Comparison of ENCODE assay signal across 17 cellular contexts in the genomic region with DNA sequence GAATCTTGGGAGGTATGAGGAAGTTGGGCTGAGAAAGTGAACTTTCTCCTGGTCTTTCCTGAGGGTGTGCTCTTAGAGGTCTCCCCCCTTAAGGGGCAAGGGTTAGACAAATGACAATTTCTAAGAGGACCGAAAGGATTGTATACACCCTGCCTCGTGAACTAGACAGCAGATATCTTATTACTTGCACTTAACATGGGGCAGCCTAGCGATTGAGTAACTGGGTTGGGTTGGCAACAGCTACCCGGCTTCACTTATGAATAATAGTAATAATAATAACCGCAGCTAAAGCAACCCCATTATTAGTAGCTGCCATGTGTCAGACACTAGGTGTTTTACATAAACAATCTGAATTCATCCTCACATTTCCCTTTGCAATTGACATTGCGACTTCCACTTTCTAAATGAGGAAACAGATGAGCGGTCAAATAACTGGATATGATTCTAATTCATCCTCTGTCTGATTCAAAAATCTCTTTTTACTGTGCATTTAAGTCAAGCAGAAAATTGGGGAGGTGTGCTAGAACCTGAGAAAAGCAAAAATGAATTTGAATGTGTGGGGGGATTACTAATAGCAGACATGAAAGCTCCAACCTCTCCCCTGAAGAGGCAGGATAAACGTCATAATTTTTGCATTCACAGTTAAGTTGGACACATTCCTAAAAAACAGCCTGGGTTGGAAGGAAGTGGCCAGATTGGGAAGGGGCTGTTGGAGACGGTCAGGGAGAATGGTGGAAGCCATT. TPM values are rescaled to one million over a fixed set of nuclear protein-coding genes. Genes with fewer than 3 reads are reported as not detected.
DNase-seq lines count a peak whose midpoint lies in the region; ATAC-seq, FAIRE-seq and TF ChIP-seq lines count a peak whose summit lies in the region.
"Had no signal": no experiment of that assay in that cellular context is flagged by ENCODE, and none has a peak within 500 bp of the region (broad histone marks: within the 10 kb centered on the region; RNA-seq: fewer than 3 reads in every experiment).

No MANE protein-coding gene starts in this region.

- no peaks in the 10 kb centered on the region for H3K9me3 ChIP-seq in A549
- H3K9me3 ChIP-seq in OCI-LY3 (ENCODE audit: insufficient read depth, low read length): no peaks in the 10 kb centered on the region
- H3K9me3 ChIP-seq in mucosa of stomach (ENCODE audit: control insufficient read depth, low read length): no peaks in the 10 kb centered on the region
- H3K9me3 ChIP-seq: Peyer's patch, spleen had no signal

- H3K36me3 ChIP-seq in OCI-LY3 (replicated peaks; ENCODE audit: low read depth, low read length) (no peaks in the 10 kb centered on the region), mucosa of stomach (ENCODE audit: control insufficient read depth, insufficient read depth, low read length) (no peaks in the 10 kb centered on the region)

- no peak for TF ChIP-seq POLR2A in A549 (IDR thresholded peaks at IDR 0.05; ENCODE audit: low read length)

- H3K4me1 ChIP-seq in A549 (peaks cover 61% of the 10 kb centered on the region), OCI-LY3 (ENCODE audit: low read length) (peaks cover 17% of the 10 kb centered on the region), mucosa of stomach (ENCODE audit: control insufficient read depth, insufficient read depth, low read length) (peaks cover 25% of the 10 kb centered on the region)

- 82% methylated on average over 9 of the region's 9 CpGs for WGBS in A549 (ENCODE audit: missing lambda C conversion rate)

- CTCF ChIA-PET in A549 (lab: Yijun Ruan, JAX): interaction anchor here (1.0 to 16.5 kb wide), 17 partner anchors 10 to 958 kb away, joined by 3 to 189 read pairs (median 8); a partner anchor contains a TSS

- POLR2A ChIA-PET in A549 (lab: Yijun Ruan, JAX): no interaction called here

- H3K4me3 ChIP-seq in A549 (no peak overlapping the region), OCI-LY3 (ENCODE audit: low read length) (no peak overlapping the region), epithelial cell of esophagus (ENCODE audit: low read length) (no peak overlapping the region), mucosa of stomach (ENCODE audit: low read length) (no peak overlapping the region)
- H3K4me3 ChIP-seq: Peyer's patch, spleen had no signal

- TF ChIP-seq CTCF in A549 (IDR thresholded peaks at IDR 0.05) (no peak), OCI-LY3 (IDR thresholded peaks at IDR 0.05; ENCODE audit: low read depth, low read length) (no peak), epithelial cell of esophagus (IDR thresholded peaks at IDR 0.05; ENCODE audit: insufficient read depth, low read depth, low read length, missing control alignments) (no peak)

- H3K27me3 ChIP-seq in OCI-LY3 (ENCODE audit: low read depth, low read length): peaks cover 94% of the 10 kb centered on the region
- peaks cover 5% of the 10 kb centered on the region for H3K27me3 ChIP-seq in mucosa of stomach (ENCODE audit: control insufficient read depth, insufficient read depth, low read length)
- H3K27me3 ChIP-seq: Peyer's patch, spleen had no signal

- DNase-seq in A549 (ENCODE audit: low read depth in 1 of 2, low spot score in 1 of 2): no peak
- DNase-seq in epithelial cell of esophagus (ENCODE audit: low read depth): peak; percentile 51
- no peak for DNase-seq in NCI-H82 treated with DMSO at 0.1 percent for 48 hours (lab: John Stamatoyannopoulos, UW; ENCODE audit: unreplicated experiment)
- DNase-seq: activated CD4-positive, alpha-beta T cell treated with anti-CD3 and anti-CD28 coated beads for 4 hours; activated T-cell treated with anti-CD3 and anti-CD28 coated beads, Interleukin-2, amount 50 U/mL, for 72 hours; amniotic stem cell; NCI-H1436; NCI-H524; Peyer's patch; spleen had no signal

- no peak overlapping the region for H2AFZ ChIP-seq in OCI-LY3 (ENCODE audit: low read depth, low read length)

- H3K79me2 ChIP-seq in OCI-LY3 (ENCODE audit: low read length): no peaks in the 10 kb centered on the region

- H4K20me1 ChIP-seq in OCI-LY3 (ENCODE audit: insufficient read depth, low read length): no peaks in the 10 kb centered on the region

- FAIRE-seq in A549 (lab: Jason Lieb, UNC): no peak
- FAIRE-seq: frontal cortex had no signal

- H3K9ac ChIP-seq in OCI-LY3 (ENCODE audit: low read length): no peak overlapping the region
- peak overlapping the region; percentile 5 for H3K9ac ChIP-seq in mucosa of stomach (ENCODE audit: low read length)

- H3K27ac ChIP-seq in A549: peak overlapping the region; percentile 29 to 76; a peak in 4 of 6 replicates
- H3K27ac ChIP-seq in OCI-LY3 (ENCODE audit: low read length): no peak overlapping the region
- H3K27ac ChIP-seq: HL-60, spleen had no signal

- TF ChIP-seq EP300 in A549 (IDR thresholded peaks at IDR 0.05): no peak

- TF ChIP-seq RAD21 in A549 (conservative IDR thresholded peaks at IDR 0.05 in 1 of 2, IDR thresholded peaks at IDR 0.05 in 1 of 2): no peak

- peak overlapping the region; percentile 23; the same call in 2 of the 3 replicates for H3K4me2 ChIP-seq in A549
- H3K4me2 ChIP-seq in OCI-LY3 (ENCODE audit: low read length): peak overlapping the region; percentile 29

- ATAC-seq in A549 (no peak), GM19463 (IDR thresholded peaks at IDR 0.05; ENCODE audit: unreplicated experiment) (no peak), HG02938 (IDR thresholded peaks at IDR 0.05; ENCODE audit: unreplicated experiment) (no peak), GM19351 (IDR thresholded peaks at IDR 0.05; ENCODE audit: unreplicated experiment) (no peak)

TF ChIP-seq in A549, 52 proteins besides CTCF, POLR2A, EP300 and RAD21:
- no peak for TF ChIP-seq HDAC2 (IDR thresholded peaks at IDR 0.05)
- TF ChIP-seq RFX5 (IDR thresholded peaks at IDR 0.05): no peak
- no peak for TF ChIP-seq CBX2 (IDR thresholded peaks at IDR 0.05; ENCODE audit: borderline replicate concordance, low read depth)
- no peak for TF ChIP-seq ZNF302 (CRISPR knock-in tag; IDR thresholded peaks at IDR 0.05)
- TF ChIP-seq KDM5A (IDR thresholded peaks at IDR 0.05): no peak
- no peak for TF ChIP-seq JUN (IDR thresholded peaks at IDR 0.05)
- no peak for TF ChIP-seq NFE2L2 (conservative IDR thresholded peaks at IDR 0.05; ENCODE audit: low read length)
- TF ChIP-seq RARB (CRISPR knock-in tag; IDR thresholded peaks at IDR 0.05): no peak
- no peak for TF ChIP-seq POLR2AphosphoS2 (conservative IDR thresholded peaks at IDR 0.05; ENCODE audit: low read length)
- TF ChIP-seq, protein P1, sequence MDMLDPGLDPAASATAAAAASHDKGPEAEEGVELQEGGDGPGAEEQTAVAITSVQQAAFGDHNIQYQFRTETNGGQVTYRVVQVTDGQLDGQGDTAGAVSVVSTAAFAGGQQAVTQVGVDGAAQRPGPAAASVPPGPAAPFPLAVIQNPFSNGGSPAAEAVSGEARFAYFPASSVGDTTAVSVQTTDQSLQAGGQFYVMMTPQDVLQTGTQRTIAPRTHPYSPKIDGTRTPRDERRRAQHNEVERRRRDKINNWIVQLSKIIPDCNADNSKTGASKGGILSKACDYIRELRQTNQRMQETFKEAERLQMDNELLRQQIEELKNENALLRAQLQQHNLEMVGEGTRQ (IDR thresholded peaks at IDR 0.05): no peak
- no peak for TF ChIP-seq HOXB5 (CRISPR knock-in tag; IDR thresholded peaks at IDR 0.05)

RNA-seq across cellular contexts. Expression of a gene that starts 12.9 kb away (rescaled TPM):
- polyA plus RNA-seq in A549 (2011; rRNA removed): 21.2 and 25.5 TPM in 2 replicates
- polyA plus RNA-seq in A549 (2012; cell fraction: cytosol; rRNA removed): 21.6 and 34.9 TPM in 2 replicates
- polyA plus RNA-seq in A549 (2012; cell fraction: nucleus; rRNA removed): 51.4 and 74.9 TPM in 2 replicates
- 17.3 to 27.0 TPM (median 19.2 TPM) in 3 replicates for polyA plus RNA-seq in A549 (2017; fragmentation: RNase III; extraction: RNeasy Plus Mini Kit Qiagen cat#74134 plus additional on column Dnase treatment)
- 32.7 and 49.1 TPM in 2 replicates for polyA minus RNA-seq in A549 (2011; rRNA and poly(A)+ RNA removed)
